In the genomic region with DNA sequence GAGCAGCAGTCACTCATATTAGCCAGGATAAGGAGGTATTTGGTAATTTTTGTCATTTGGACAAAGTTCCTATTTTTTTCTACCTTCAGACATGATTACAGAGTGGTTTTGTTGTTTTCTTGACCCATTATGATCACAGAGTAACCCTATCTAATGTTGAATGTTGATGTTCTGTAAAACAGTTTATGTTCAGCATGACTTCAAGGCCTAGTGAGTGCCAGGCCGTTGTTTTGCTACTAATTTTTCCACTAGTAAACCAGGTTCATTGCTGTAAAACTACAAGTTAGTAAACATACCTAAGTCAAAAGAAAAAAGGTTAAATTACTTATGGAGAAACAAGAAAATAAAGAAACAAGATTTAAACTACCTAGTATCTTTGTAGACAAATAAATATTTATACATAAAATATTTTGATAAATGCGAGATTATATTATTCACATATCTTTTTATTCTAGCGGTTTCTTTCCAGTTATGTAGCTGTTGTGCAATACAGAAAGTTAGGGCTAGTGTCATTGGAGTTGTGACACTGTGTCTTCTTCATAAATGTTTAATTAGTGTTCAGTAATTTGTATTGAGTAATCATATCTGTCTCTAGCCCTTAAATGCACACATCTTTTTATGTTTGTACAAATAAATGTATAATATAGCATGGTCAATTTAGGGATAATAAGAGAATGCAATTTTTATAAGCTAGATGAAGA, we compare ENCODE assay signal across 30 cellular contexts. TPM values are rescaled to one million over a fixed set of nuclear protein-coding genes. Genes with fewer than 3 reads are reported as not detected.
DNase-seq lines count a peak whose midpoint lies in the region; ATAC-seq, FAIRE-seq and TF ChIP-seq lines count a peak whose summit lies in the region.
"Had no signal": no experiment of that assay in that cellular context is flagged by ENCODE, and none has a peak within 500 bp of the region (broad histone marks: within the 10 kb centered on the region; RNA-seq: fewer than 3 reads in every experiment).

No MANE protein-coding gene starts in this region.

- peaks cover 25% of the 10 kb centered on the region for H4K20me1 ChIP-seq in GM23338 (replicated peaks; ENCODE audit: insufficient read depth)
- H4K20me1 ChIP-seq in GM12878 (ENCODE audit: control insufficient read depth, insufficient read depth): no peaks in the 10 kb centered on the region

- H3K4me2 ChIP-seq in GM23338 (no peak overlapping the region), GM12878 (ENCODE audit: control insufficient read depth, insufficient read depth) (no peak overlapping the region)
- H3K4me2 ChIP-seq: BLaER1, hepatocyte had no signal

- FAIRE-seq in A204.1 (lab: Jason Lieb, UNC) (peak; percentile 63), GM12878 (lab: Jason Lieb, UNC) (no peak), HTR-8/SVneo (lab: Jason Lieb, UNC) (no peak)
- FAIRE-seq: astrocyte, RCC 7860 had no signal

- RAD21 ChIA-PET in GM12878 (lab: Charles Lee; ENCODE audit: unreplicated experiment): interaction anchor here (1.4 kb wide), 1 partner anchor 13 kb away, joined by 5 read pairs; no protein-coding TSS in a partner anchor

- peak overlapping the region; percentile 9; the same call in 1 of the 2 replicates for H3K27ac Mint-ChIP-seq in GM23338
- peak overlapping the region; percentile 35 for H3K27ac Mint-ChIP-seq in memory B cell
- H3K27ac Mint-ChIP-seq: dendritic cell treated with granulocyte-macrophage colony-stimulating factor and Interleukin-4, amounts not matched to agents 40 ng/mL and 50 ng/mL, for 4 days; stimulated activated naive CD8-positive, alpha-beta T cell treated with anti-CD3 and anti-CD28 coated beads, Interleukin-15, amount 100 ng/mL, for 72 hours; T-helper 1 cell treated with Interleukin-12 subunit alpha and Interleukin-12 subunit beta and Interleukin-4 antibody, amounts not matched to agents 30 μg/mL and 1 μg/mL, for 36 hours had no signal

- H3K9me3 ChIP-seq in GM12878 (replicated peaks; ENCODE audit: control insufficient read depth, insufficient read depth, low read length) (no peaks in the 10 kb centered on the region; the same call in 1 of the 3 replicates), transverse colon (no peaks in the 10 kb centered on the region)
- H3K9me3 ChIP-seq: BLaER1, esophagus squamous epithelium, gastroesophageal sphincter, thyroid gland had no signal

- no peaks in the 10 kb centered on the region; the same call in 1 of the 2 replicates for H3K36me3 ChIP-seq in GM23338 (ENCODE audit: insufficient read depth)
- H3K36me3 ChIP-seq in GM12878 (ENCODE audit: control insufficient read depth in 2 of 2, insufficient read depth in 2 of 2, low read length in 1 of 2): peaks cover 0 to 5% of the 10 kb centered on the region in 2 experiments; a peak in 1 of 4 replicates
- peaks cover 0 to 11% (median 0%) of the 10 kb centered on the region in 4 donors for H3K36me3 ChIP-seq in transverse colon
- H3K36me3 ChIP-seq: thyroid gland had no signal

- H3K9ac ChIP-seq in GM12878 (ENCODE audit: control insufficient read depth, insufficient read depth, low read length): no peak overlapping the region
- H3K9ac ChIP-seq: BLaER1 had no signal

- no peak overlapping the region for H3K4me3 ChIP-seq in GM23338
- no peak overlapping the region for H3K4me3 ChIP-seq in GM12878
- H3K4me3 ChIP-seq in coronary artery: no peak overlapping the region
- H3K4me3 ChIP-seq in transverse colon: no peak overlapping the region
- H3K4me3 ChIP-seq: BLaER1, esophagus squamous epithelium, gastroesophageal sphincter, hepatocyte, thyroid gland had no signal

- TF ChIP-seq POLR2A in GM12878 (IDR thresholded peaks at IDR 0.05; ENCODE audit: low read depth, low read length): no peak
- no peak for TF ChIP-seq POLR2A in transverse colon (IDR thresholded peaks at IDR 0.05)

- H3K4me3 Mint-ChIP-seq in GM23338 (no peak overlapping the region), memory B cell (no peak overlapping the region)
- H3K4me3 Mint-ChIP-seq: dendritic cell treated with granulocyte-macrophage colony-stimulating factor and Interleukin-4, amounts not matched to agents 40 ng/mL and 50 ng/mL, for 4 days; stimulated activated naive CD8-positive, alpha-beta T cell treated with anti-CD3 and anti-CD28 coated beads, Interleukin-15, amount 100 ng/mL, for 72 hours; T-helper 1 cell treated with Interleukin-12 subunit alpha and Interleukin-12 subunit beta and Interleukin-4 antibody, amounts not matched to agents 30 μg/mL and 1 μg/mL, for 36 hours had no signal

- ATAC-seq in GM23338 (no peak), GM12878 (peak; percentile 12; the same call in 1 of the 3 replicates), memory B cell (ENCODE audit: low read depth) (no peak)
- ATAC-seq: gastroesophageal sphincter; left colon; stimulated activated naive CD8-positive, alpha-beta T cell treated with anti-CD3 and anti-CD28 coated beads, Interleukin-15, amount 100 ng/mL, for 72 hours had no signal

- WGBS in GM12878 (ENCODE audit: insufficient coverage, insufficient replicate concordance, low lambda C conversion rate, missing lambda C conversion rate): 52% methylated on average over 3 of the region's 3 CpGs
- WGBS in transverse colon (ENCODE audit: low coverage in 1 of 2), 2 donors: 84 to 90% methylated on average over 3 of the region's 3 CpGs

- TF ChIP-seq CTCF in GM23338 (conservative IDR thresholded peaks at IDR 0.05; ENCODE audit: low read depth in 2 of 2) (no peak), GM12878 (IDR thresholded peaks at IDR 0.05 in 2 of 3, conservative IDR thresholded peaks at IDR 0.05 in 1 of 3; ENCODE audit: control insufficient read depth in 2 of 3, extremely low read depth in 1 of 3, insufficient read depth in 1 of 3, low read depth in 3 of 3, low read length in 3 of 3) (no peak), coronary artery (IDR thresholded peaks at IDR 0.05) (no peak), transverse colon (IDR thresholded peaks at IDR 0.05) (no peak)

- no peak for TF ChIP-seq EP300 in GM12878 (IDR thresholded peaks at IDR 0.05; ENCODE audit: borderline replicate concordance in 1 of 2, control insufficient read depth in 1 of 2, low read depth in 2 of 2, low read length in 2 of 2)
- TF ChIP-seq EP300 in transverse colon (IDR thresholded peaks at IDR 0.05; ENCODE audit: low read depth): no peak

- H3K4me1 Mint-ChIP-seq in GM23338 (peaks cover 22% of the 10 kb centered on the region), memory B cell (peaks cover 28% of the 10 kb centered on the region)

- H3K79me2 ChIP-seq in GM23338 (replicated peaks; ENCODE audit: insufficient read depth) (peaks cover 87% of the 10 kb centered on the region), GM12878 (ENCODE audit: control insufficient read depth, insufficient read depth, low read length) (peaks cover 34% of the 10 kb centered on the region)

- CTCF ChIA-PET in GM12878 (lab: Yijun Ruan, JAX): interaction anchor here (1.0 to 1.6 kb wide), 5 partner anchors 11 to 29 kb away, joined by 3 to 6 read pairs (median 5); no protein-coding TSS in a partner anchor

- BruUV-seq in GM12878 (replicated peaks; lab: Mats Ljungman, UMichigan): no TSS peak

- no peaks in the 10 kb centered on the region for H3F3A ChIP-seq in GM23338 (replicated peaks; ENCODE audit: low read depth)

- H3K36me3 Mint-ChIP-seq in GM23338 (ENCODE audit: low read depth): no peaks in the 10 kb centered on the region; the same call in 1 of the 3 replicates
- H3K36me3 Mint-ChIP-seq in memory B cell: peaks cover 8% of the 10 kb centered on the region

- DNase-seq in GM23338 (ENCODE audit: low spot score) (no peak), GM12878 (ENCODE audit: low read depth, low spot score) (no peak), memory B cell (ENCODE audit: low spot score in 2 of 2) (no peak), coronary artery (ENCODE audit: low spot score) (no peak), transverse colon (no peak), UCSD-AML1 (lab: John Stamatoyannopoulos, UW; ENCODE audit: unreplicated experiment) (no peak), HTR-8/SVneo (ENCODE audit: insufficient read length, low spot score) (no peak)
- DNase-seq: ACHN; activated CD4-positive, alpha-beta T cell treated with anti-CD3 and anti-CD28 coated beads for 48 hours; activated effector memory CD4-positive, alpha-beta T cell treated with anti-CD3 and anti-CD28 coated beads, Interleukin-2, amount 50 U/mL, for 16 hours; activated T-cell treated with anti-CD3 and anti-CD28 coated beads, Interleukin-2, amount 50 U/mL, for 1 hour; DMS79 treated with DMSO at 0.1 percent for 48 hours; esophagus squamous epithelium; left colon; NCI-H1092; NCI-H187; NCI-H2171 treated with DMSO at 0.1 percent for 48 hours; NCI-H524 treated with DMSO at 0.1 percent for 48 hours; nucleus accumbens; stimulated activated naive CD8-positive, alpha-beta T cell treated with anti-CD3 and anti-CD28 coated beads, Interleukin-15, amount 100 ng/mL, for 72 hours; thyroid gland had no signal

- H3K4me1 ChIP-seq in GM23338 (ENCODE audit: insufficient read depth) (peaks cover 20% of the 10 kb centered on the region), GM12878 (ENCODE audit: control insufficient read depth, insufficient read depth, low read length) (no peaks in the 10 kb centered on the region), transverse colon (peaks cover 0 to 18% (median 0%) of the 10 kb centered on the region in 4 donors)
- H3K4me1 ChIP-seq: BLaER1, esophagus squamous epithelium, thyroid gland had no signal

- H3K27ac ChIP-seq in GM23338 (ENCODE audit: low read depth): no peak overlapping the region
- no peak overlapping the region for H3K27ac ChIP-seq in GM12878 (ENCODE audit: control insufficient read depth, insufficient read depth)
- H3K27ac ChIP-seq in coronary artery: no peak overlapping the region
- H3K27ac ChIP-seq in transverse colon: no peak overlapping the region
- H3K27ac ChIP-seq: BLaER1, esophagus squamous epithelium, gastroesophageal sphincter, hepatocyte, thyroid gland, VCaP had no signal

- H3K27me3 ChIP-seq in GM23338 (ENCODE audit: insufficient read depth) (no peaks in the 10 kb centered on the region), GM12878 (replicated peaks in 1 of 2; ENCODE audit: control insufficient read depth in 2 of 2, insufficient read depth in 2 of 2, low read length in 1 of 2) (no peaks in the 10 kb centered on the region), transverse colon (no peaks in the 10 kb centered on the region)
- H3K27me3 ChIP-seq: BLaER1, esophagus squamous epithelium, gastroesophageal sphincter, hepatocyte, thyroid gland had no signal

- TF ChIP-seq RAD21 in GM12878 (IDR thresholded peaks at IDR 0.05; ENCODE audit: insufficient read depth, low read depth, low read length): no peak

- H3K27me3 Mint-ChIP-seq in GM23338 (ENCODE audit: insufficient read depth, low read depth, poor library complexity) (no peaks in the 10 kb centered on the region), memory B cell (no peaks in the 10 kb centered on the region)
- H3K27me3 Mint-ChIP-seq: dendritic cell treated with granulocyte-macrophage colony-stimulating factor and Interleukin-4, amounts not matched to agents 40 ng/mL and 50 ng/mL, for 4 days; stimulated activated naive CD8-positive, alpha-beta T cell treated with anti-CD3 and anti-CD28 coated beads, Interleukin-15, amount 100 ng/mL, for 72 hours had no signal

- SMC1A ChIA-PET in GM12878 (lab: Charles Lee; ENCODE audit: uncharacterized antibody, unreplicated experiment): interaction anchor here (1.0 to 1.7 kb wide), 5 partner anchors 8 to 94 kb away, joined by 3 to 10 read pairs (median 3); no protein-coding TSS in a partner anchor

- H3K9me3 Mint-ChIP-seq in GM23338 (no peaks in the 10 kb centered on the region), memory B cell (no peaks in the 10 kb centered on the region)
- H3K9me3 Mint-ChIP-seq: dendritic cell treated with granulocyte-macrophage colony-stimulating factor and Interleukin-4, amounts not matched to agents 40 ng/mL and 50 ng/mL, for 4 days; stimulated activated naive CD8-positive, alpha-beta T cell treated with anti-CD3 and anti-CD28 coated beads, Interleukin-15, amount 100 ng/mL, for 72 hours; T-helper 1 cell treated with Interleukin-12 subunit alpha and Interleukin-12 subunit beta and Interleukin-4 antibody, amounts not matched to agents 30 μg/mL and 1 μg/mL, for 36 hours had no signal

- POLR2A ChIA-PET in GM12878 (lab: Charles Lee): interaction anchor here (1.0 to 1.7 kb wide), 2 partner anchors 17 to 168 kb away, joined by 3 to 6 read pairs; a partner anchor contains a TSS

- in situ Hi-C loops in GM12878 (cut with MboI): no loop called here
- in situ Hi-C loops in transverse colon (cut with MboI; ENCODE audit: low pct_ligation_motif_present in 1 of 4, low pct_unique_long_range_greater_than_20kb in 1 of 4, low sequenced_read_pairs in 3 of 4): no loop called here

- intact Hi-C loops in GM12878 (cut with micrococcal nuclease; ENCODE audit: unreplicated experiment): no loop called here
- intact Hi-C loops in transverse colon (cut with DNase I; ENCODE audit: low total_unique reads): no loop called here

- no peak overlapping the region for H2AFZ ChIP-seq in GM23338
- H2AFZ ChIP-seq in GM12878 (ENCODE audit: control insufficient read depth, low read depth, low read length): no peak overlapping the region
- H2AFZ ChIP-seq: hepatocyte had no signal

- H3K9me2 ChIP-seq in GM23338 (ENCODE audit: insufficient read depth): no peaks in the 10 kb centered on the region

RNA-seq across cellular contexts. Expression of a gene that starts 16.5 kb away (rescaled TPM):
- total RNA-seq in GM23338 (2014; rRNA removed; shearing (Covaris generic)): 87.6 and 101 TPM in 2 replicates
- polyA plus RNA-seq in GM23338 (2016; fragmentation: Nextera tagmentation; extraction: Ambion mirVana) (33.1 and 41.9 TPM in 2 replicates), GM12878 (2011; rRNA removed) (38.9 and 69.8 TPM in 2 replicates), GM12878 (2014; fragmentation: Illumina TruSeq; extraction: Trizol) (22.3 and 26.9 TPM in 2 replicates), GM12878 (2014; fragmentation: Nextera tagmentation; extraction: Ambion mirVana) (10 to 100 TPM; 12.3 to 16.3 TPM), GM12878 (2014; rRNA removed) (12.3 and 15.2 TPM in 2 replicates), GM12878 (2016; fragmentation: Nextera tagmentation; extraction: Ambion mirVana) (10 to 100 TPM; 44.8 to 47.5 TPM)
- total RNA-seq in GM12878 (2013; cell fraction: nucleolus; rRNA removed): 273 TPM in 2 replicates
- total RNA-seq in GM12878 (2014; rRNA removed) (32.9 and 35.7 TPM in 2 replicates), GM12878 (2014; rRNA removed; fragmentation: Illumina TruSeq; extraction: Trizol) (35.6 and 41.4 TPM in 2 replicates), GM12878 (2021) (55.6 and 69.4 TPM in 2 replicates), transverse colon (100 to 1,000 TPM in 3 of 4 donors, 10 to 100 TPM in 1; 48.6 to 129 (median 102) TPM)
- polyA plus RNA-seq in GM12878 (2011; ENCODE audit: low read depth): 9.5 TPM
- polyA plus RNA-seq in GM12878 (2011; cell fraction: cytosol; rRNA removed): 19.7 and 20.9 TPM in 2 replicates
- 69.7 and 82.9 TPM in 2 replicates for polyA plus RNA-seq in GM12878 (2011; cell fraction: nucleus; rRNA removed)
- polyA plus RNA-seq in GM12878 (2012): 20.0 and 23.5 TPM in 2 replicates
- polyA minus RNA-seq in GM12878 (2011; rRNA and poly(A)+ RNA removed): 170 and 178 TPM in 2 replicates
- 83.8 and 99.2 TPM in 2 replicates for polyA minus RNA-seq in GM12878 (2011; cell fraction: cytosol; rRNA and poly(A)+ RNA removed)
- 225 and 375 TPM in 2 replicates for polyA minus RNA-seq in GM12878 (2011; cell fraction: nucleus; rRNA and poly(A)+ RNA removed)
